8 cellular contexts compared by ENCODE assay signal in genomic region chr3:42012378-42012934, GRCh38. TPM values are rescaled to one million over a fixed set of nuclear protein-coding genes. Genes with fewer than 3 reads are reported as not detected.
DNase-seq lines count a peak whose midpoint lies in the region; ATAC-seq and TF ChIP-seq lines count a peak whose summit lies in the region.

No MANE protein-coding gene starts in this region.

- POLR2A ChIA-PET in A673 (lab: Charles Lee; ENCODE audit: low non-redundant PET): no interaction called here
- POLR2A ChIA-PET in activated CD8-positive, alpha-beta T cell treated with anti-CD3 and anti-CD28 coated beads for 36 hours (lab: Charles Lee): interaction anchor here (0.7 to 1.9 kb wide), 6 partner anchors 9 to 82 kb away, joined by 3 to 7 read pairs (median 4); no protein-coding TSS in a partner anchor

- H3K4me3 Mint-ChIP-seq in activated CD8-positive, alpha-beta T cell treated with anti-CD3 and anti-CD28 coated beads for 36 hours: peak overlapping the region; percentile 80
- peak overlapping the region; percentile 78 for H3K4me3 Mint-ChIP-seq in mesothelial cell of epicardium

- no peak overlapping the region for H3K27ac ChIP-seq in A673 (ENCODE audit: low read depth, low read length, poor library complexity, severe bottlenecking)

- no peaks in the 10 kb centered on the region for H3K27me3 Mint-ChIP-seq in activated CD8-positive, alpha-beta T cell treated with anti-CD3 and anti-CD28 coated beads for 36 hours
- no peaks in the 10 kb centered on the region for H3K27me3 Mint-ChIP-seq in mesothelial cell of epicardium (ENCODE audit: low read depth)

- H3K4me3 ChIP-seq in A673 (ENCODE audit: low read depth, low read length, poor library complexity, severe bottlenecking): peak overlapping the region; percentile 66

- H3K36me3 Mint-ChIP-seq in activated CD8-positive, alpha-beta T cell treated with anti-CD3 and anti-CD28 coated beads for 36 hours (ENCODE audit: low read depth): peaks cover 3% of the 10 kb centered on the region
- H3K36me3 Mint-ChIP-seq in mesothelial cell of epicardium: no peaks in the 10 kb centered on the region

- CTCF ChIA-PET in A673 (lab: Charles Lee): no interaction called here
- CTCF ChIA-PET in activated CD8-positive, alpha-beta T cell treated with anti-CD3 and anti-CD28 coated beads for 36 hours (lab: Charles Lee): interaction anchor here (1.5 to 2.2 kb wide), 2 partner anchors 84 to 87 kb away, joined by 3 to 13 read pairs; no protein-coding TSS in a partner anchor

- no peak for DNase-seq in A673 (ENCODE audit: low spot score)
- peak; percentile 11 for DNase-seq in activated CD8-positive, alpha-beta T cell treated with anti-CD3 and anti-CD28 coated beads for 36 hours
- DNase-seq in mesothelial cell of epicardium (ENCODE audit: low spot score in 2 of 2, unreplicated experiment in 2 of 2): no peak
- DNase-seq in HPDE6-E6E7 (ENCODE audit: extremely low spot score): no peak
- no peak for DNase-seq in stimulated activated CD4-positive, alpha-beta T cell treated with anti-CD3 and anti-CD28 coated beads, Interleukin-4, amount 100 ng/mL, for 4 hours
- DNase-seq in amygdala (lab: John Stamatoyannopoulos, UW): no peak

- H3K4me1 ChIP-seq in A673 (ENCODE audit: insufficient read depth, low read length, poor library complexity, severe bottlenecking): no peaks in the 10 kb centered on the region

- peaks cover 38% of the 10 kb centered on the region for H3K4me1 Mint-ChIP-seq in activated CD8-positive, alpha-beta T cell treated with anti-CD3 and anti-CD28 coated beads for 36 hours (ENCODE audit: low read depth)
- peaks cover 27% of the 10 kb centered on the region for H3K4me1 Mint-ChIP-seq in mesothelial cell of epicardium

- BruUV-seq in A673 (replicated peaks; lab: Mats Ljungman, UMichigan): no TSS peak

- TF ChIP-seq CTCF in A673 (conservative IDR thresholded peaks at IDR 0.05; ENCODE audit: low read depth, low read length) (no peak), mesothelial cell of epicardium (IDR thresholded peaks at IDR 0.05; ENCODE audit: unreplicated experiment) (no peak)
- TF ChIP-seq CTCF in activated CD8-positive, alpha-beta T cell treated with anti-CD3 and anti-CD28 coated beads for 36 hours (IDR thresholded peaks at IDR 0.05): no peak

- H3K27ac Mint-ChIP-seq in activated CD8-positive, alpha-beta T cell treated with anti-CD3 and anti-CD28 coated beads for 36 hours: peak overlapping the region; percentile 93
- H3K27ac Mint-ChIP-seq in mesothelial cell of epicardium: peak overlapping the region; percentile 86

- H3K9me3 ChIP-seq in A673 (ENCODE audit: low read depth, low read length, poor library complexity, severe bottlenecking): no peaks in the 10 kb centered on the region

- intact Hi-C loops in A673 (cut with micrococcal nuclease; ENCODE audit: unreplicated experiment): loop anchor here (10.0 kb wide), 1 partner anchor 82 kb away; the partner anchor contains the start of gene TRAK1
- intact Hi-C loops in activated CD8-positive, alpha-beta T cell treated with anti-CD3 and anti-CD28 coated beads for 36 hours (cut with micrococcal nuclease): loop anchor here (5.0 kb wide), 2 partner anchors 50 to 80 kb away; partner anchors contain the start of genes TRAK1 and ULK4

- ATAC-seq in GM18909 (IDR thresholded peaks at IDR 0.05; ENCODE audit: poor library complexity, unreplicated experiment): peak; percentile 37
- ATAC-seq in HG03103 (IDR thresholded peaks at IDR 0.05; ENCODE audit: low read depth, unreplicated experiment): peak; percentile 23
- ATAC-seq in activated CD8-positive, alpha-beta T cell treated with anti-CD3 and anti-CD28 coated beads for 36 hours: no peak

- no peaks in the 10 kb centered on the region for H3K9me3 Mint-ChIP-seq in activated CD8-positive, alpha-beta T cell treated with anti-CD3 and anti-CD28 coated beads for 36 hours
- H3K9me3 Mint-ChIP-seq in mesothelial cell of epicardium: no peaks in the 10 kb centered on the region

- no peaks in the 10 kb centered on the region for H3K27me3 ChIP-seq in A673 (replicated peaks; ENCODE audit: insufficient read depth, low read depth, low read length, poor library complexity)

- H3K36me3 ChIP-seq in A673 (ENCODE audit: insufficient read depth, low read length, poor library complexity, severe bottlenecking): no peaks in the 10 kb centered on the region

RNA-seq across cellular contexts. Expression of gene ULK4, which starts 50.6 kb away (rescaled TPM):
- total RNA-seq in A673 (2021) (4.4 and 7.4 TPM in 2 replicates), mesothelial cell of epicardium (10.0 to 11.7 TPM (median 10.7 TPM) in 3 replicates)
- 1 to 10 TPM; 6.8 to 6.9 TPM for total RNA-seq in activated CD8-positive, alpha-beta T cell treated with anti-CD3 and anti-CD28 coated beads for 36 hours
